19 cellular contexts compared by ENCODE assay signal in the genomic region with DNA sequence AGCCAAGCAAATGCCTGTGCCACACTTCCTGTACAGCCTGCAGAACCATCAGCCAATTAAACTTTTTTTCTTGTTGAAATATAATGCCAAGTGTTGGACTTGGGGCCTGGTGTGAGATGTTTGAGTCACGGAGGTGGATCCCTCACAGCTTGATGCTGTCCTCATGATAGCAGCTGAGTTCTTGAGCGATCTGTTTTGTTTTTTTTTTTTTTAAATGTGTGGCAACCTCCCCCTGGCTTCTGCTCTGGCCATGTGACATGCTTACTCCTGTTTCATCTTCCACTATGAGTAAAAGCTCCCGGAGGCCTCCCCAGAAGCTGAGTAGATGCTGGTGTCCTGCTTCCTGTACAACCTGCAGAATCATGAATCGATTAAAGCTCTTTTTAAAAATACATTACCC.
DNase-seq lines count a peak whose midpoint lies in the region; ATAC-seq, FAIRE-seq and TF ChIP-seq lines count a peak whose summit lies in the region.
"Had no signal": no experiment of that assay in that cellular context is flagged by ENCODE, and none has a peak within 500 bp of the region (broad histone marks: within the 10 kb centered on the region; RNA-seq: fewer than 3 reads in every experiment).

No MANE protein-coding gene starts in this region.

- no peak overlapping the region for H4K8ac ChIP-seq in H1 (ENCODE audit: extremely low read depth, insufficient read depth, low read length)

- intact Hi-C loops in psoas muscle (cut with DNase I), result no loop called here
- intact Hi-C loops in cardiac septum (cut with DNase I), result no loop called here

- no peaks in the 10 kb centered on the region for H3K27me3 ChIP-seq in H1 (replicated peaks in 1 of 4; ENCODE audit: control insufficient read depth in 3 of 4, extremely low read depth in 1 of 4, insufficient read depth in 3 of 4, low read length in 3 of 4)
- no peaks in the 10 kb centered on the region for H3K27me3 ChIP-seq in psoas muscle (ENCODE audit: insufficient read depth in 3 of 3, low read length in 2 of 3)

- H3K18ac ChIP-seq in H1 (ENCODE audit: extremely low read depth, low read length), result no peak overlapping the region

- H3K9me3 ChIP-seq in H1 (ENCODE audit: insufficient read depth in 2 of 2, low read depth in 1 of 2, low read length in 1 of 2) (no peaks in the 10 kb centered on the region), psoas muscle (no peaks in the 10 kb centered on the region)

- no peak overlapping the region for H3K14ac ChIP-seq in H1 (ENCODE audit: insufficient read length)

- H3K4me2 ChIP-seq in H1 (ENCODE audit: insufficient read depth in 1 of 2, low read depth in 2 of 2, low read length in 2 of 2), result no peak overlapping the region

- no peak overlapping the region for H3K9ac ChIP-seq in H1 (replicated peaks in 1 of 4; ENCODE audit: extremely low read depth in 1 of 4, low read depth in 3 of 4, low read length in 3 of 4)

- H2AFZ ChIP-seq in H1 (ENCODE audit: low read length), result no peak overlapping the region

- CTCF ChIA-PET in H1 (lab: Charles Lee; ENCODE audit: partially characterized antibody), result no interaction called here

- peak; percentile 54 to 88 (median 86) for ATAC-seq in psoas muscle
- ATAC-seq in HG02798 (IDR thresholded peaks at IDR 0.05; ENCODE audit: poor library complexity, unreplicated experiment), result no peak

- DNase-seq in ELF-1 (ENCODE audit: low read depth, low spot score), result peak; percentile 1
- no peak for DNase-seq in H1 (ENCODE audit: low read depth in 1 of 2, low spot score in 2 of 2)
- peak in 1 of 2 donors; percentile 35 for DNase-seq in psoas muscle
- no peak for DNase-seq in NAMALWA (ENCODE audit: low spot score)
- DNase-seq in cardiac septum (ENCODE audit: low spot score), result no peak
- no peak for DNase-seq in effector CD4-positive, alpha-beta T cell
- DNase-seq: C1 segment of cervical spinal cord; CD4-positive, alpha-beta memory T cell; COR-L47; DMS153; DND-41; EL; GF-D8; GOT3; H7; HCEC 1CT had no signal

- no peaks in the 10 kb centered on the region for H4K20me1 ChIP-seq in H1 (replicated peaks in 1 of 2; ENCODE audit: control insufficient read depth in 1 of 2, insufficient read depth in 2 of 2, low read length in 2 of 2)

- TF ChIP-seq CTCF in H1 (IDR thresholded peaks at IDR 0.05; ENCODE audit: control extremely low read depth in 1 of 3, insufficient read depth in 1 of 3, low read depth in 1 of 3, low read length in 3 of 3) (no peak), psoas muscle (IDR thresholded peaks at IDR 0.05) (no peak)

- no peak overlapping the region for H3K4ac ChIP-seq in H1 (replicated peaks; ENCODE audit: insufficient read length, low read depth, low read length)

- no peak for TF ChIP-seq POLR2A in H1 (IDR thresholded peaks at IDR 0.05; ENCODE audit: control extremely low read depth in 1 of 2, low read depth in 2 of 2, low read length in 2 of 2)

- no peak overlapping the region for H2BK5ac ChIP-seq in H1 (ENCODE audit: low read depth, low read length)

- peak; percentile 32 for FAIRE-seq in H1 (lab: Jason Lieb, UNC)
- FAIRE-seq: GM12891, GM18507 had no signal

- H2BK120ac ChIP-seq in H1 (replicated peaks; ENCODE audit: low read depth, low read length), result no peak overlapping the region

- no peak overlapping the region for H4K5ac ChIP-seq in H1 (ENCODE audit: insufficient read length, low read depth, low read length)

- H3K4me3 ChIP-seq in H1 (ENCODE audit: extremely low read depth in 1 of 4, insufficient read depth in 2 of 4, low read depth in 3 of 4, low read length in 4 of 4), result no peak overlapping the region
- no peak overlapping the region for H3K4me3 ChIP-seq in psoas muscle

- 96% methylated on average over 3 of the region's 4 CpGs; no CpG with 5 or more reads in 1 of the 2 experiments for WGBS in H1 (ENCODE audit: extremely low coverage in 1 of 2, insufficient coverage in 1 of 2, insufficient read length in 1 of 2, insufficient replicate concordance in 2 of 2, low coverage in 1 of 2, low lambda C conversion rate in 2 of 2, missing lambda C conversion rate in 1 of 2), 2 experiments
- WGBS in psoas muscle, 3 donors, result 43 to 59% (median 50%) methylated on average over 4 of the region's 4 CpGs

- TF ChIP-seq RAD21 in H1 (IDR thresholded peaks at IDR 0.05 in 1 of 2, conservative IDR thresholded peaks at IDR 0.05 in 1 of 2; ENCODE audit: low read depth in 2 of 2, low read length in 2 of 2), result no peak

- no peaks in the 10 kb centered on the region for H3K23me2 ChIP-seq in H1 (ENCODE audit: low read depth, low read length)

- no peaks in the 10 kb centered on the region for H3K79me2 ChIP-seq in H1 (ENCODE audit: control insufficient read depth in 1 of 2, insufficient read depth in 2 of 2, low read length in 2 of 2)

- TF ChIP-seq EP300 in H1 (IDR thresholded peaks at IDR 0.05; ENCODE audit: borderline replicate concordance in 1 of 2, low read depth in 2 of 2, low read length in 2 of 2), result no peak

- H3K4me1 ChIP-seq in H1 (replicated peaks in 1 of 4; ENCODE audit: control insufficient read depth in 3 of 4, insufficient read depth in 4 of 4, low read length in 3 of 4) (no peaks in the 10 kb centered on the region), psoas muscle (no peaks in the 10 kb centered on the region)

- no peak overlapping the region for H2BK12ac ChIP-seq in H1 (ENCODE audit: low read depth, low read length)

- H3K23ac ChIP-seq in H1 (ENCODE audit: insufficient read length), result no peak overlapping the region

- no peak overlapping the region for H3K56ac ChIP-seq in H1 (replicated peaks; ENCODE audit: insufficient read length, low read depth, low read length)

- no peak overlapping the region for H4K91ac ChIP-seq in H1 (replicated peaks; ENCODE audit: insufficient read length, low read length)

- H3K79me1 ChIP-seq in H1 (ENCODE audit: low read depth, low read length), result no peaks in the 10 kb centered on the region

- no peak overlapping the region for H3K27ac ChIP-seq in H1 (ENCODE audit: low read depth, low read length)
- no peak overlapping the region for H3K27ac ChIP-seq in psoas muscle

- no peak overlapping the region for H2BK20ac ChIP-seq in H1 (ENCODE audit: low read length)

- no peaks in the 10 kb centered on the region for H3K36me3 ChIP-seq in H1 (ENCODE audit: control insufficient read depth in 2 of 4, insufficient read depth in 4 of 4, low read length in 3 of 4)
- H3K36me3 ChIP-seq in psoas muscle (ENCODE audit: insufficient read depth in 1 of 2, low read depth in 1 of 2), result no peaks in the 10 kb centered on the region

- POLR2A ChIA-PET in H1 (lab: Charles Lee; ENCODE audit: partially characterized antibody), result no interaction called here

- no peak overlapping the region for H2BK15ac ChIP-seq in H1 (ENCODE audit: low read length)

- H2AK5ac ChIP-seq in H1 (ENCODE audit: low read depth, low read length), result no peak overlapping the region

TF ChIP-seq in H1, 55 proteins besides CTCF, POLR2A, EP300 and RAD21:
- TF ChIP-seq SAP30 (IDR thresholded peaks at IDR 0.05; ENCODE audit: insufficient read depth, insufficient replicate concordance, low read length) (no peak), RBBP5 (IDR thresholded peaks at IDR 0.05; ENCODE audit: borderline replicate concordance, low read depth, low read length) (no peak), CREB1 (IDR thresholded peaks at IDR 0.05) (no peak), HDAC6 (IDR thresholded peaks at IDR 0.05; ENCODE audit: low read depth, low read length) (no peak), KDM1A (IDR thresholded peaks at IDR 0.05; ENCODE audit: borderline replicate concordance, low read length) (no peak), PHF8 (conservative IDR thresholded peaks at IDR 0.05; ENCODE audit: low read depth, low read length) (no peak), HDAC2 (IDR thresholded peaks at IDR 0.05; ENCODE audit: borderline replicate concordance in 1 of 2, low read depth in 2 of 2, low read length in 2 of 2) (no peak), GABPA (IDR thresholded peaks at IDR 0.05; ENCODE audit: borderline replicate concordance, insufficient read depth, low read length) (no peak), TAF7 (optimal IDR thresholded peaks at IDR 0.05; ENCODE audit: borderline replicate concordance, low read depth, low read length) (no peak), NANOG (IDR thresholded peaks at IDR 0.05; ENCODE audit: insufficient read depth, low read depth, low read length, poor library complexity, severe bottlenecking) (no peak), CTBP2 (IDR thresholded peaks at IDR 0.05; ENCODE audit: borderline replicate concordance, insufficient read depth, insufficient read length, low read length) (no peak)
TF ChIP-seq in H1: peak in this region for 0.
